1 cellular context compared by ENCODE assay signal in the genomic region with DNA sequence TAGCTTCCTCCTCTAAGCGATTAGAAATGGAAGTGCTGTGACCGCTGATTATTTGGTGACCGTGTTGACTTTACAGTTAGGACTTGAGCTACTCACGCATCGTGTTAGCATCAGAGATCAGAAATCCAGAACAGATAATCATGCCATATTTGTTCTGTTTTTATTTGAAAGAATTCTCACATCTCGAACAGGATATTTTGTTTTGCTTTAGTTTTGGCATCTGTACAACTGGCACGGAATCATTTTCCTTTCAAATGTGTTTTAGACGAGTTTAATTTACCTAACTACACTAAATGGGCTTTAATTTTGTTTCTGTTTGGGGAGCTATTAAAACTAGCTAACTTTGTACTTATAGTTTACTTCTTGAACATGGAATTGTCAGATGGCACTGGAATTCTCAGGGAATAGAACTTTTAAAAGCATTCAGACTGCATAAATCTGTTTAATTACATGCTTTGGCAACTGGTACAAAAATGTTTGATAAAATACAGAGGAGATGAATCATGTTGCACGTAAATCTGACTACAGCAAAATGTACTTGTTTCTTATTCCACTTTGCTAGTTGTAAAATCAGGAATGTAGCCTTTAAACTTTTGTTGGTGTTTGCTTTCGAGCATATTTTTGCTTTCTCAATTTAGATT.
A peak's percentile ranks its signal among the peaks of the same experiment; 100 is the strongest.
TF ChIP-seq lines count a peak whose summit lies in the region.

No MANE protein-coding gene starts in this region.

TF ChIP-seq in K562, 482 proteins besides CTCF, POLR2A, EP300 and RAD21 (continued from another document and continues in another):
- TF ChIP-seq, protein P1, sequence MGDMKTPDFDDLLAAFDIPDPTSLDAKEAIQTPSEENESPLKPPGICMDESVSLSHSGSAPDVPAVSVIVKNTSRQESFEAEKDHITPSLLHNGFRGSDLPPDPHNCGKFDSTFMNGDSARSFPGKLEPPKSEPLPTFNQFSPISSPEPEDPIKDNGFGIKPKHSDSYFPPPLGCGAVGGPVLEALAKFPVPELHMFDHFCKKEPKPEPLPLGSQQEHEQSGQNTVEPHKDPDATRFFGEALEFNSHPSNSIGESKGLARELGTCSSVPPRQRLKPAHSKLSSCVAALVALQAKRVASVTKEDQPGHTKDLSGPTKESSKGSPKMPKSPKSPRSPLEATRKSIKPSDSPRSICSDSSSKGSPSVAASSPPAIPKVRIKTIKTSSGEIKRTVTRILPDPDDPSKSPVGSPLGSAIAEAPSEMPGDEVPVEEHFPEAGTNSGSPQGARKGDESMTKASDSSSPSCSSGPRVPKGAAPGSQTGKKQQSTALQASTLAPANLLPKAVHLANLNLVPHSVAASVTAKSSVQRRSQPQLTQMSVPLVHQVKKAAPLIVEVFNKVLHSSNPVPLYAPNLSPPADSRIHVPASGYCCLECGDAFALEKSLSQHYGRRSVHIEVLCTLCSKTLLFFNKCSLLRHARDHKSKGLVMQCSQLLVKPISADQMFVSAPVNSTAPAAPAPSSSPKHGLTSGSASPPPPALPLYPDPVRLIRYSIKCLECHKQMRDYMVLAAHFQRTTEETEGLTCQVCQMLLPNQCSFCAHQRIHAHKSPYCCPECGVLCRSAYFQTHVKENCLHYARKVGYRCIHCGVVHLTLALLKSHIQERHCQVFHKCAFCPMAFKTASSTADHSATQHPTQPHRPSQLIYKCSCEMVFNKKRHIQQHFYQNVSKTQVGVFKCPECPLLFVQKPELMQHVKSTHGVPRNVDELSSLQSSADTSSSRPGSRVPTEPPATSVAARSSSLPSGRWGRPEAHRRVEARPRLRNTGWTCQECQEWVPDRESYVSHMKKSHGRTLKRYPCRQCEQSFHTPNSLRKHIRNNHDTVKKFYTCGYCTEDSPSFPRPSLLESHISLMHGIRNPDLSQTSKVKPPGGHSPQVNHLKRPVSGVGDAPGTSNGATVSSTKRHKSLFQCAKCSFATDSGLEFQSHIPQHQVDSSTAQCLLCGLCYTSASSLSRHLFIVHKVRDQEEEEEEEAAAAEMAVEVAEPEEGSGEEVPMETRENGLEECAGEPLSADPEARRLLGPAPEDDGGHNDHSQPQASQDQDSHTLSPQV (IDR thresholded peaks at IDR 0.05), result no peak
- TF ChIP-seq SMAD1 (IDR thresholded peaks at IDR 0.05; ENCODE audit: low read depth, low read length, partially characterized antibody), result no peak
- no peak for TF ChIP-seq MCM5 (IDR thresholded peaks at IDR 0.05; ENCODE audit: low read depth)
- TF ChIP-seq, protein P2, sequence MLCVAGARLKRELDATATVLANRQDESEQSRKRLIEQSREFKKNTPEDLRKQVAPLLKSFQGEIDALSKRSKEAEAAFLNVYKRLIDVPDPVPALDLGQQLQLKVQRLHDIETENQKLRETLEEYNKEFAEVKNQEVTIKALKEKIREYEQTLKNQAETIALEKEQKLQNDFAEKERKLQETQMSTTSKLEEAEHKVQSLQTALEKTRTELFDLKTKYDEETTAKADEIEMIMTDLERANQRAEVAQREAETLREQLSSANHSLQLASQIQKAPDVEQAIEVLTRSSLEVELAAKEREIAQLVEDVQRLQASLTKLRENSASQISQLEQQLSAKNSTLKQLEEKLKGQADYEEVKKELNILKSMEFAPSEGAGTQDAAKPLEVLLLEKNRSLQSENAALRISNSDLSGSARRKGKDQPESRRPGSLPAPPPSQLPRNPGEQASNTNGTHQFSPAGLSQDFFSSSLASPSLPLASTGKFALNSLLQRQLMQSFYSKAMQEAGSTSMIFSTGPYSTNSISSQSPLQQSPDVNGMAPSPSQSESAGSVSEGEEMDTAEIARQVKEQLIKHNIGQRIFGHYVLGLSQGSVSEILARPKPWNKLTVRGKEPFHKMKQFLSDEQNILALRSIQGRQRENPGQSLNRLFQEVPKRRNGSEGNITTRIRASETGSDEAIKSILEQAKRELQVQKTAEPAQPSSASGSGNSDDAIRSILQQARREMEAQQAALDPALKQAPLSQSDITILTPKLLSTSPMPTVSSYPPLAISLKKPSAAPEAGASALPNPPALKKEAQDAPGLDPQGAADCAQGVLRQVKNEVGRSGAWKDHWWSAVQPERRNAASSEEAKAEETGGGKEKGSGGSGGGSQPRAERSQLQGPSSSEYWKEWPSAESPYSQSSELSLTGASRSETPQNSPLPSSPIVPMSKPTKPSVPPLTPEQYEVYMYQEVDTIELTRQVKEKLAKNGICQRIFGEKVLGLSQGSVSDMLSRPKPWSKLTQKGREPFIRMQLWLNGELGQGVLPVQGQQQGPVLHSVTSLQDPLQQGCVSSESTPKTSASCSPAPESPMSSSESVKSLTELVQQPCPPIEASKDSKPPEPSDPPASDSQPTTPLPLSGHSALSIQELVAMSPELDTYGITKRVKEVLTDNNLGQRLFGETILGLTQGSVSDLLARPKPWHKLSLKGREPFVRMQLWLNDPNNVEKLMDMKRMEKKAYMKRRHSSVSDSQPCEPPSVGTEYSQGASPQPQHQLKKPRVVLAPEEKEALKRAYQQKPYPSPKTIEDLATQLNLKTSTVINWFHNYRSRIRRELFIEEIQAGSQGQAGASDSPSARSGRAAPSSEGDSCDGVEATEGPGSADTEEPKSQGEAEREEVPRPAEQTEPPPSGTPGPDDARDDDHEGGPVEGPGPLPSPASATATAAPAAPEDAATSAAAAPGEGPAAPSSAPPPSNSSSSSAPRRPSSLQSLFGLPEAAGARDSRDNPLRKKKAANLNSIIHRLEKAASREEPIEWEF (CRISPR knock-in tag; IDR thresholded peaks at IDR 0.05), result no peak
- TF ChIP-seq ZNF830 (CRISPR knock-in tag; IDR thresholded peaks at IDR 0.05), result no peak
- no peak for TF ChIP-seq RBBP5 (IDR thresholded peaks at IDR 0.05; ENCODE audit: borderline replicate concordance, insufficient read depth, low read length, poor library complexity, severe bottlenecking)
- no peak for TF ChIP-seq SRSF3 (IDR thresholded peaks at IDR 0.05; ENCODE audit: insufficient read depth, low read length)
- TF ChIP-seq HMG20B (CRISPR knock-in tag; IDR thresholded peaks at IDR 0.05), result no peak
- no peak for TF ChIP-seq MCM7 (IDR thresholded peaks at IDR 0.05)
- TF ChIP-seq MTA1 (IDR thresholded peaks at IDR 0.05; ENCODE audit: borderline replicate concordance), result no peak
- no peak for TF ChIP-seq SMARCA4 (IDR thresholded peaks at IDR 0.05)
- TF ChIP-seq SMARCC2 (IDR thresholded peaks at IDR 0.05; ENCODE audit: low read depth), result 0 out of 2 replicates have a peak, but pooled peaks have one; percentile 23
- TF ChIP-seq, protein P3, sequence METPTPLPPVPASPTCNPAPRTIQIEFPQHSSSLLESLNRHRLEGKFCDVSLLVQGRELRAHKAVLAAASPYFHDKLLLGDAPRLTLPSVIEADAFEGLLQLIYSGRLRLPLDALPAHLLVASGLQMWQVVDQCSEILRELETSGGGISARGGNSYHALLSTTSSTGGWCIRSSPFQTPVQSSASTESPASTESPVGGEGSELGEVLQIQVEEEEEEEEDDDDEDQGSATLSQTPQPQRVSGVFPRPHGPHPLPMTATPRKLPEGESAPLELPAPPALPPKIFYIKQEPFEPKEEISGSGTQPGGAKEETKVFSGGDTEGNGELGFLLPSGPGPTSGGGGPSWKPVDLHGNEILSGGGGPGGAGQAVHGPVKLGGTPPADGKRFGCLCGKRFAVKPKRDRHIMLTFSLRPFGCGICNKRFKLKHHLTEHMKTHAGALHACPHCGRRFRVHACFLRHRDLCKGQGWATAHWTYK (CRISPR knock-in tag; IDR thresholded peaks at IDR 0.05), result 0 out of 2 replicates have a peak, but pooled peaks have one; percentile 1
- peak in 1 of 2 experiments; percentile 42; a peak in 1 of 4 replicates for TF ChIP-seq CSDE1 (IDR thresholded peaks at IDR 0.05)
- TF ChIP-seq WHSC1 (IDR thresholded peaks at IDR 0.05; ENCODE audit: low read length), result no peak
- TF ChIP-seq, protein P4, sequence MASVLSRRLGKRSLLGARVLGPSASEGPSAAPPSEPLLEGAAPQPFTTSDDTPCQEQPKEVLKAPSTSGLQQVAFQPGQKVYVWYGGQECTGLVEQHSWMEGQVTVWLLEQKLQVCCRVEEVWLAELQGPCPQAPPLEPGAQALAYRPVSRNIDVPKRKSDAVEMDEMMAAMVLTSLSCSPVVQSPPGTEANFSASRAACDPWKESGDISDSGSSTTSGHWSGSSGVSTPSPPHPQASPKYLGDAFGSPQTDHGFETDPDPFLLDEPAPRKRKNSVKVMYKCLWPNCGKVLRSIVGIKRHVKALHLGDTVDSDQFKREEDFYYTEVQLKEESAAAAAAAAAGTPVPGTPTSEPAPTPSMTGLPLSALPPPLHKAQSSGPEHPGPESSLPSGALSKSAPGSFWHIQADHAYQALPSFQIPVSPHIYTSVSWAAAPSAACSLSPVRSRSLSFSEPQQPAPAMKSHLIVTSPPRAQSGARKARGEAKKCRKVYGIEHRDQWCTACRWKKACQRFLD (CRISPR knock-in tag; IDR thresholded peaks at IDR 0.05), result 0 out of 2 replicates have a peak, but pooled peaks have one; percentile 12
- no peak for TF ChIP-seq ZBTB1 (CRISPR knock-in tag; IDR thresholded peaks at IDR 0.05; ENCODE audit: borderline replicate concordance, low read depth)
- TF ChIP-seq NFIC (IDR thresholded peaks at IDR 0.05), result peak; percentile 7; the same call in 1 of the 2 replicates
- no peak for TF ChIP-seq CEBPG (CRISPR knock-in tag; IDR thresholded peaks at IDR 0.05)
- no peak for TF ChIP-seq CEBPG (tag; conservative IDR thresholded peaks at IDR 0.05 in 1 of 2, IDR thresholded peaks at IDR 0.05 in 1 of 2)
- TF ChIP-seq, protein P5, sequence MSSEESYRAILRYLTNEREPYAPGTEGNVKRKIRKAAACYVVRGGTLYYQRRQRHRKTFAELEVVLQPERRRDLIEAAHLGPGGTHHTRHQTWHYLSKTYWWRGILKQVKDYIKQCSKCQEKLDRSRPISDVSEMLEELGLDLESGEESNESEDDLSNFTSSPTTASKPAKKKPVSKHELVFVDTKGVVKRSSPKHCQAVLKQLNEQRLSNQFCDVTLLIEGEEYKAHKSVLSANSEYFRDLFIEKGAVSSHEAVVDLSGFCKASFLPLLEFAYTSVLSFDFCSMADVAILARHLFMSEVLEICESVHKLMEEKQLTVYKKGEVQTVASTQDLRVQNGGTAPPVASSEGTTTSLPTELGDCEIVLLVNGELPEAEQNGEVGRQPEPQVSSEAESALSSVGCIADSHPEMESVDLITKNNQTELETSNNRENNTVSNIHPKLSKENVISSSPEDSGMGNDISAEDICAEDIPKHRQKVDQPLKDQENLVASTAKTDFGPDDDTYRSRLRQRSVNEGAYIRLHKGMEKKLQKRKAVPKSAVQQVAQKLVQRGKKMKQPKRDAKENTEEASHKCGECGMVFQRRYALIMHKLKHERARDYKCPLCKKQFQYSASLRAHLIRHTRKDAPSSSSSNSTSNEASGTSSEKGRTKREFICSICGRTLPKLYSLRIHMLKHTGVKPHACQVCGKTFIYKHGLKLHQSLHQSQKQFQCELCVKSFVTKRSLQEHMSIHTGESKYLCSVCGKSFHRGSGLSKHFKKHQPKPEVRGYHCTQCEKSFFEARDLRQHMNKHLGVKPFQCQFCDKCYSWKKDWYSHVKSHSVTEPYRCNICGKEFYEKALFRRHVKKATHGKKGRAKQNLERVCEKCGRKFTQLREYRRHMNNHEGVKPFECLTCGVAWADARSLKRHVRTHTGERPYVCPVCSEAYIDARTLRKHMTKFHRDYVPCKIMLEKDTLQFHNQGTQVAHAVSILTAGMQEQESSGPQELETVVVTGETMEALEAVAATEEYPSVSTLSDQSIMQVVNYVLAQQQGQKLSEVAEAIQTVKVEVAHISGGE (CRISPR knock-in tag; IDR thresholded peaks at IDR 0.05), result no peak
- TF ChIP-seq PPARD (CRISPR knock-in tag; IDR thresholded peaks at IDR 0.05), result no peak
- TF ChIP-seq NFRKB (IDR thresholded peaks at IDR 0.05; ENCODE audit: low read depth), result no peak
- TF ChIP-seq ELF1 (tag; IDR thresholded peaks at IDR 0.05), result no peak
- TF ChIP-seq, protein P6, sequence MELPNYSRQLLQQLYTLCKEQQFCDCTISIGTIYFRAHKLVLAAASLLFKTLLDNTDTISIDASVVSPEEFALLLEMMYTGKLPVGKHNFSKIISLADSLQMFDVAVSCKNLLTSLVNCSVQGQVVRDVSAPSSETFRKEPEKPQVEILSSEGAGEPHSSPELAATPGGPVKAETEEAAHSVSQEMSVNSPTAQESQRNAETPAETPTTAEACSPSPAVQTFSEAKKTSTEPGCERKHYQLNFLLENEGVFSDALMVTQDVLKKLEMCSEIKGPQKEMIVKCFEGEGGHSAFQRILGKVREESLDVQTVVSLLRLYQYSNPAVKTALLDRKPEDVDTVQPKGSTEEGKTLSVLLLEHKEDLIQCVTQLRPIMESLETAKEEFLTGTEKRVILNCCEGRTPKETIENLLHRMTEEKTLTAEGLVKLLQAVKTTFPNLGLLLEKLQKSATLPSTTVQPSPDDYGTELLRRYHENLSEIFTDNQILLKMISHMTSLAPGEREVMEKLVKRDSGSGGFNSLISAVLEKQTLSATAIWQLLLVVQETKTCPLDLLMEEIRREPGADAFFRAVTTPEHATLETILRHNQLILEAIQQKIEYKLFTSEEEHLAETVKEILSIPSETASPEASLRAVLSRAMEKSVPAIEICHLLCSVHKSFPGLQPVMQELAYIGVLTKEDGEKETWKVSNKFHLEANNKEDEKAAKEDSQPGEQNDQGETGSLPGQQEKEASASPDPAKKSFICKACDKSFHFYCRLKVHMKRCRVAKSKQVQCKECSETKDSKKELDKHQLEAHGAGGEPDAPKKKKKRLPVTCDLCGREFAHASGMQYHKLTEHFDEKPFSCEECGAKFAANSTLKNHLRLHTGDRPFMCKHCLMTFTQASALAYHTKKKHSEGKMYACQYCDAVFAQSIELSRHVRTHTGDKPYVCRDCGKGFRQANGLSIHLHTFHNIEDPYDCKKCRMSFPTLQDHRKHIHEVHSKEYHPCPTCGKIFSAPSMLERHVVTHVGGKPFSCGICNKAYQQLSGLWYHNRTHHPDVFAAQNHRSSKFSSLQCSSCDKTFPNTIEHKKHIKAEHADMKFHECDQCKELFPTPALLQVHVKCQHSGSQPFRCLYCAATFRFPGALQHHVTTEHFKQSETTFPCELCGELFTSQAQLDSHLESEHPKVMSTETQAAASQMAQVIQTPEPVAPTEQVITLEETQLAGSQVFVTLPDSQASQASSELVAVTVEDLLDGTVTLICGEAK (IDR thresholded peaks at IDR 0.05), result no peak; the same call in 1 of the 2 replicates
- TF ChIP-seq, protein P6 (CRISPR knock-in tag; IDR thresholded peaks at IDR 0.05), result no peak
- no peak for TF ChIP-seq KAT2B (IDR thresholded peaks at IDR 0.05; ENCODE audit: low read depth, low read length)
